In the genomic region with DNA sequence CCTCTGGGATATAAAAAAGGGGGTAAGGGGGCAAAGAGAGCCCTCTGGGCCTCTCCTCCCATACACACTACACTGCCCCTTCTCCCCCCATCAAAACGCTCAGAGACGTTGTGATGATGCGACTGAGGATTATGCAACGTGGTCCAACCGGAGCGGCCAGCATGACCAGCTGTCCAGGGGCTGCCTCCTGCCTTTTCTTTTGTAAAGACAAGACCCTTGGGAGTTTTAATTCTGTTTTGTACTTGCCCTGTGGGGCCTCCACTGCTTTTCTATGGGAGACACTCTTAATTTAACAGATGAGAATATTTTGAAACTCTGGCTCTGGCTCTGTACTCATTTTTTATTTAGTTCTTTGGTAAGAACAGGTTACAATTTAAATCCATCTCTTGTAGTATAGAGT, we compare ENCODE assay signal across 22 cellular contexts. TPM values are rescaled to one million over a fixed set of nuclear protein-coding genes. Genes with fewer than 3 reads are reported as not detected.
A peak's percentile ranks its signal among the peaks of the same experiment; 100 is the strongest.
DNase-seq lines count a peak whose midpoint lies in the region; ATAC-seq and TF ChIP-seq lines count a peak whose summit lies in the region.
"Had no signal": no experiment of that assay in that cellular context is flagged by ENCODE, and none has a peak within 500 bp of the region (broad histone marks: within the 10 kb centered on the region; RNA-seq: fewer than 3 reads in every experiment).

No MANE protein-coding gene starts in this region.

- H3K36me3 Mint-ChIP-seq in CD4-positive, alpha-beta T cell (ENCODE audit: low read depth), result peaks cover 90% of the 10 kb centered on the region
- peaks cover 100% of the 10 kb centered on the region for H3K36me3 Mint-ChIP-seq in activated T-helper 17 cell treated with anti-CD3 and anti-CD28 coated beads, Interleukin-2, amount 50 U/mL, for 72 hours (ENCODE audit: low read depth)
- H3K36me3 Mint-ChIP-seq in natural killer cell treated with Interleukin-12 subunit alpha and Interleukin-12 subunit beta and Interleukin-15 and Interleukin-18, amount 100 ng/mL, for 72 hours, result peaks cover 14% of the 10 kb centered on the region

- no peaks in the 10 kb centered on the region for H3K9me3 Mint-ChIP-seq in CD4-positive, alpha-beta T cell
- H3K9me3 Mint-ChIP-seq in activated T-helper 17 cell treated with anti-CD3 and anti-CD28 coated beads, Interleukin-2, amount 50 U/mL, for 72 hours, result no peaks in the 10 kb centered on the region
- no peaks in the 10 kb centered on the region for H3K9me3 Mint-ChIP-seq in natural killer cell treated with Interleukin-12 subunit alpha and Interleukin-12 subunit beta and Interleukin-15 and Interleukin-18, amount 100 ng/mL, for 72 hours
- H3K9me3 Mint-ChIP-seq: activated CD4-positive, alpha-beta T cell treated with anti-CD3 and anti-CD28 coated beads, Interleukin-2, amount 10 ng/mL, durations not matched to agents 7 days and 5 days; effector memory CD8-positive, alpha-beta T cell; naive thymus-derived CD4-positive, alpha-beta T cell had no signal

- CTCF ChIA-PET in AG04450 (lab: Charles Lee), result no interaction called here
- CTCF ChIA-PET in CD4-positive, alpha-beta T cell (lab: Charles Lee), result no interaction called here

- no peak for TF ChIP-seq CTCF in AG04450 (IDR thresholded peaks at IDR 0.05; ENCODE audit: low read depth, low read length)
- TF ChIP-seq CTCF in CD4-positive, alpha-beta T cell (IDR thresholded peaks at IDR 0.05), result no peak

- intact Hi-C loops in CD4-positive, alpha-beta T cell (cut with DNase I, micrococcal nuclease), result no loop called here

- H3K27me3 Mint-ChIP-seq in CD4-positive, alpha-beta T cell, result no peaks in the 10 kb centered on the region
- H3K27me3 Mint-ChIP-seq in activated T-helper 17 cell treated with anti-CD3 and anti-CD28 coated beads, Interleukin-2, amount 50 U/mL, for 72 hours, result no peaks in the 10 kb centered on the region
- H3K27me3 Mint-ChIP-seq in natural killer cell treated with Interleukin-12 subunit alpha and Interleukin-12 subunit beta and Interleukin-15 and Interleukin-18, amount 100 ng/mL, for 72 hours, result no peaks in the 10 kb centered on the region
- H3K27me3 Mint-ChIP-seq: activated CD4-positive, alpha-beta T cell treated with anti-CD3 and anti-CD28 coated beads, Interleukin-2, amount 10 ng/mL, durations not matched to agents 7 days and 5 days; effector memory CD8-positive, alpha-beta T cell; naive thymus-derived CD4-positive, alpha-beta T cell had no signal

- peak overlapping the region; percentile 44 for H3K27ac Mint-ChIP-seq in CD4-positive, alpha-beta T cell
- H3K27ac Mint-ChIP-seq in activated T-helper 17 cell treated with anti-CD3 and anti-CD28 coated beads, Interleukin-2, amount 50 U/mL, for 72 hours, result peak overlapping the region; percentile 48
- H3K27ac Mint-ChIP-seq in natural killer cell treated with Interleukin-12 subunit alpha and Interleukin-12 subunit beta and Interleukin-15 and Interleukin-18, amount 100 ng/mL, for 72 hours, result peak overlapping the region; percentile 35 to 37
- H3K27ac Mint-ChIP-seq: activated CD4-positive, alpha-beta T cell treated with anti-CD3 and anti-CD28 coated beads, Interleukin-2, amount 10 ng/mL, durations not matched to agents 7 days and 5 days had no signal

- DNase-seq in AG04450 (ENCODE audit: low read depth, low spot score) (no peak), NCI-H526 (lab: John Stamatoyannopoulos, UW) (no peak)
- DNase-seq in CD4-positive, alpha-beta T cell, result no peak
- no peak for DNase-seq in natural killer cell treated with Interleukin-12 subunit alpha and Interleukin-12 subunit beta and Interleukin-15 and Interleukin-18, amount 100 ng/mL, for 72 hours (ENCODE audit: low spot score)
- no peak for DNase-seq in stimulated activated CD4-positive, alpha-beta T cell treated with anti-CD3 and anti-CD28 coated beads, Interleukin-2, amount 100 ng/mL, for 24 hours
- DNase-seq: activated CD4-positive, alpha-beta T cell treated with anti-CD3 and anti-CD28 coated beads, Interleukin-2, amount 10 ng/mL, durations not matched to agents 7 days and 5 days; activated CD8-positive, alpha-beta memory T cell treated with anti-CD3 and anti-CD28 coated beads, Interleukin-2, amount 50 U/mL, for 4 hours; activated gamma-delta T cell treated with Interleukin-2 at 50 U/mL for 16 hours; BE2C; effector memory CD8-positive, alpha-beta T cell; kidney glomerular epithelial cell; naive thymus-derived CD4-positive, alpha-beta T cell; NCI-H1417; NCI-H2107; NCI-H69; OCI-M1; posterior cingulate gyrus; SIG-M5 had no signal

- no peaks in the 10 kb centered on the region for H3K9me3 ChIP-seq in AG04450 (ENCODE audit: control insufficient read depth, insufficient read depth, low read length)
- no peaks in the 10 kb centered on the region for H3K9me3 ChIP-seq in CD4-positive, alpha-beta T cell (ENCODE audit: control insufficient read depth, low read length)
- H3K9me3 ChIP-seq: BE2C had no signal

- H3K4me3 Mint-ChIP-seq in CD4-positive, alpha-beta T cell, result no peak overlapping the region
- no peak overlapping the region for H3K4me3 Mint-ChIP-seq in activated T-helper 17 cell treated with anti-CD3 and anti-CD28 coated beads, Interleukin-2, amount 50 U/mL, for 72 hours
- no peak overlapping the region for H3K4me3 Mint-ChIP-seq in natural killer cell treated with Interleukin-12 subunit alpha and Interleukin-12 subunit beta and Interleukin-15 and Interleukin-18, amount 100 ng/mL, for 72 hours
- H3K4me3 Mint-ChIP-seq: activated CD4-positive, alpha-beta T cell treated with anti-CD3 and anti-CD28 coated beads, Interleukin-2, amount 10 ng/mL, durations not matched to agents 7 days and 5 days; effector memory CD8-positive, alpha-beta T cell; naive thymus-derived CD4-positive, alpha-beta T cell had no signal

- no peak overlapping the region for H3K4me3 ChIP-seq in AG04450 (ENCODE audit: low read depth, low read length)

- no peak for ATAC-seq in CD4-positive, alpha-beta T cell (ENCODE audit: poor library complexity)
- no peak for ATAC-seq in activated T-helper 17 cell treated with anti-CD3 and anti-CD28 coated beads, Interleukin-2, amount 50 U/mL, for 72 hours (replicated peaks)
- ATAC-seq in natural killer cell treated with Interleukin-12 subunit alpha and Interleukin-12 subunit beta and Interleukin-15 and Interleukin-18, amount 100 ng/mL, for 72 hours, result no peak
- ATAC-seq in HG03025 (IDR thresholded peaks at IDR 0.05; ENCODE audit: low FRiP score, unreplicated experiment) (no peak), HG02798 (IDR thresholded peaks at IDR 0.05; ENCODE audit: poor library complexity, unreplicated experiment) (no peak)
- ATAC-seq: effector memory CD8-positive, alpha-beta T cell; HCT116; naive thymus-derived CD4-positive, alpha-beta T cell had no signal

- POLR2A ChIA-PET in AG04450 (lab: Yijun Ruan, JAX), result no interaction called here
- POLR2A ChIA-PET in CD4-positive, alpha-beta T cell (lab: Charles Lee), result no interaction called here

- H3K27ac ChIP-seq in AG04450 (ENCODE audit: low read depth, low read length), result peak overlapping the region; percentile 11
- no peak overlapping the region for H3K27ac ChIP-seq in CD4-positive, alpha-beta T cell (ENCODE audit: low read depth, low read length)

- no peaks in the 10 kb centered on the region for H3K4me1 Mint-ChIP-seq in CD4-positive, alpha-beta T cell (ENCODE audit: low read depth)
- H3K4me1 Mint-ChIP-seq in activated T-helper 17 cell treated with anti-CD3 and anti-CD28 coated beads, Interleukin-2, amount 50 U/mL, for 72 hours, result no peaks in the 10 kb centered on the region
- H3K4me1 Mint-ChIP-seq in natural killer cell treated with Interleukin-12 subunit alpha and Interleukin-12 subunit beta and Interleukin-15 and Interleukin-18, amount 100 ng/mL, for 72 hours (ENCODE audit: low read depth in 2 of 2), result peaks cover 0 to 6% of the 10 kb centered on the region in 2 donors

- H3K27me3 ChIP-seq in AG04450 (ENCODE audit: control insufficient read depth, insufficient read depth, low read length), result no peaks in the 10 kb centered on the region
- no peaks in the 10 kb centered on the region for H3K27me3 ChIP-seq in CD4-positive, alpha-beta T cell (ENCODE audit: control insufficient read depth, insufficient read depth, low read length)
- H3K27me3 ChIP-seq: BE2C had no signal

RNA-seq across cellular contexts. Expression of gene MBD6, which starts 7.2 kb away (rescaled TPM):
- 3.3 and 4.9 TPM in 2 replicates for polyA plus RNA-seq in AG04450 (2011; rRNA removed)
- polyA minus RNA-seq in AG04450 (2011; rRNA and poly(A)+ RNA removed), result 7.4 and 7.5 TPM in 2 replicates
- total RNA-seq in CD4-positive, alpha-beta T cell, result 10 to 100 TPM; 72.4 to 74.7 TPM
- total RNA-seq in activated T-helper 17 cell treated with anti-CD3 and anti-CD28 coated beads, Interleukin-2, amount 50 U/mL, for 72 hours, result 10 to 100 TPM; 78.8 to 83.1 TPM
- total RNA-seq in natural killer cell treated with Interleukin-12 subunit alpha and Interleukin-12 subunit beta and Interleukin-15 and Interleukin-18, amount 100 ng/mL, for 72 hours, result 100 to 1,000 TPM in 1 of 2 donors, 10 to 100 TPM in 1; 94.1 to 123 TPM

RNA-seq across cellular contexts. Expression of gene DDIT3, which starts 9.5 kb away (rescaled TPM):
- 64.9 and 69.0 TPM in 2 replicates for polyA plus RNA-seq in AG04450 (2011; rRNA removed)
- polyA minus RNA-seq in AG04450 (2011; rRNA and poly(A)+ RNA removed), result 28.6 and 30.8 TPM in 2 replicates
- 100 to 1,000 TPM; 145 TPM for total RNA-seq in CD4-positive, alpha-beta T cell
- 10 to 100 TPM; 14.2 to 25.3 TPM for total RNA-seq in activated T-helper 17 cell treated with anti-CD3 and anti-CD28 coated beads, Interleukin-2, amount 50 U/mL, for 72 hours
- total RNA-seq in natural killer cell treated with Interleukin-12 subunit alpha and Interleukin-12 subunit beta and Interleukin-15 and Interleukin-18, amount 100 ng/mL, for 72 hours, result 10 to 100 TPM; 22.2 to 39.8 TPM

RNA-seq across cellular contexts. Expression of gene DCTN2, which starts 17.2 kb away (rescaled TPM):
- 146 and 160 TPM in 2 replicates for polyA plus RNA-seq in AG04450 (2011; rRNA removed)
- polyA minus RNA-seq in AG04450 (2011; rRNA and poly(A)+ RNA removed), result 125 and 146 TPM in 2 replicates
- total RNA-seq in CD4-positive, alpha-beta T cell, result 10 to 100 TPM; 39.6 TPM
- total RNA-seq in activated T-helper 17 cell treated with anti-CD3 and anti-CD28 coated beads, Interleukin-2, amount 50 U/mL, for 72 hours, result 10 to 100 TPM; 78.5 to 96.4 TPM
- total RNA-seq in natural killer cell treated with Interleukin-12 subunit alpha and Interleukin-12 subunit beta and Interleukin-15 and Interleukin-18, amount 100 ng/mL, for 72 hours, result 10 to 100 TPM; 94.2 to 98.7 TPM

RNA-seq across cellular contexts. Expression of gene KIF5A, which starts 20.0 kb away (rescaled TPM):
- polyA plus RNA-seq in AG04450 (2011; rRNA removed), result 0.38 and 0.45 TPM in 2 replicates
- polyA minus RNA-seq in AG04450 (2011; rRNA and poly(A)+ RNA removed), result 0.52 and 0.97 TPM in 2 replicates
- under 1 TPM; 0.39 to 0.47 TPM for total RNA-seq in CD4-positive, alpha-beta T cell
- total RNA-seq in activated T-helper 17 cell treated with anti-CD3 and anti-CD28 coated beads, Interleukin-2, amount 50 U/mL, for 72 hours, result 1 to 10 TPM; 2.0 to 3.0 TPM
- 1 to 10 TPM in 1 of 2 donors, under 1 TPM in 1; 0.29 to 2.0 TPM for total RNA-seq in natural killer cell treated with Interleukin-12 subunit alpha and Interleukin-12 subunit beta and Interleukin-15 and Interleukin-18, amount 100 ng/mL, for 72 hours

RNA-seq across cellular contexts. Expression of gene MARS1, which starts 42.0 kb away (rescaled TPM):
- polyA plus RNA-seq in AG04450 (2011; rRNA removed), result 236 and 252 TPM in 2 replicates
- 230 and 259 TPM in 2 replicates for polyA minus RNA-seq in AG04450 (2011; rRNA and poly(A)+ RNA removed)
- 100 to 1,000 TPM; 203 to 204 TPM for total RNA-seq in CD4-positive, alpha-beta T cell
- total RNA-seq in activated T-helper 17 cell treated with anti-CD3 and anti-CD28 coated beads, Interleukin-2, amount 50 U/mL, for 72 hours, result 100 to 1,000 TPM; 130 to 243 TPM
- total RNA-seq in natural killer cell treated with Interleukin-12 subunit alpha and Interleukin-12 subunit beta and Interleukin-15 and Interleukin-18, amount 100 ng/mL, for 72 hours, result 100 to 1,000 TPM; 336 to 446 TPM
